Comparison of ENCODE assay signal across 1 cellular context in the genomic region with DNA sequence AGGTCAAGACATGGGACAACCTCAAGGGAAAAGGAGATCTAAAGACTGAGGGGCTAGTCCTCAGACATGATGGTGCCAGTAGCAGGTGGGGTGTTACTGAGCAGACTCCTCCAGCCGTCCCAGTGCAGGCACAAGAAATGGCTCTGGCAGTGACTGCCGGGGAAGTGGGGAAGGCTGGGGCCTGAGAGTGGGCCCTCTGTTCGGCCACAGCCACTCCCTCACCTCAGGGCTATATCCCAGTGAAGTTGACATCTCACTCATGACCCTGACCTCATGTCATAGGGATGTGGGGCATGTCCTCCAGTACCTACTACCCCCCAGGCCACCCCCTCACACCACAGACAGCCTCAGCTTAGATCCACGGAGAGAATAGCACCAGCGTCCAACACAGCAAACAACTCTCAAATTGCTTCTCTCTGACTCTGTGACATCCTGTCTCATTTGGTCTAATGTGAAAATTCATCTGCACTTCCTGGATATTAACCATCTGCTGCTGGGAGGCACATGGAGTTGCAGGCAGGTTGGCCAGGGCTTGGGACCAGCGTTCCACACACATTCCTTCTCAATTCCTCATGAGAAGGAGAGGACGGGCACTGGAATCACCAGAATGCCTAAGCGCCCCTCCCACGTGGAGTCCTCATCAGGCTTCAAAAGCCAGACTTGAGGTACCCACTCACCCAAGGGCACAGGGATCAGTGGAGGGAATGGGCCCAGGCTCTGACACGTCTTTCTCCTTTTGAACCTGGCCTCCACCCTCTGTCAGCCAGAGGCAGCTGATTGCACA.
TF ChIP-seq lines count a peak whose summit lies in the region.

No MANE protein-coding gene starts in this region.

TF ChIP-seq in GM23338, 12 proteins besides CTCF, POLR2A, EP300 and RAD21 (continued from another document):
- TF ChIP-seq EZH2 (IDR thresholded peaks at IDR 0.05; ENCODE audit: low read depth, unreplicated experiment) (no peak), ZNF114 (CRISPR knock-in tag; IDR thresholded peaks at IDR 0.05) (no peak)
